1 cellular context compared by ENCODE assay signal in the genomic region with DNA sequence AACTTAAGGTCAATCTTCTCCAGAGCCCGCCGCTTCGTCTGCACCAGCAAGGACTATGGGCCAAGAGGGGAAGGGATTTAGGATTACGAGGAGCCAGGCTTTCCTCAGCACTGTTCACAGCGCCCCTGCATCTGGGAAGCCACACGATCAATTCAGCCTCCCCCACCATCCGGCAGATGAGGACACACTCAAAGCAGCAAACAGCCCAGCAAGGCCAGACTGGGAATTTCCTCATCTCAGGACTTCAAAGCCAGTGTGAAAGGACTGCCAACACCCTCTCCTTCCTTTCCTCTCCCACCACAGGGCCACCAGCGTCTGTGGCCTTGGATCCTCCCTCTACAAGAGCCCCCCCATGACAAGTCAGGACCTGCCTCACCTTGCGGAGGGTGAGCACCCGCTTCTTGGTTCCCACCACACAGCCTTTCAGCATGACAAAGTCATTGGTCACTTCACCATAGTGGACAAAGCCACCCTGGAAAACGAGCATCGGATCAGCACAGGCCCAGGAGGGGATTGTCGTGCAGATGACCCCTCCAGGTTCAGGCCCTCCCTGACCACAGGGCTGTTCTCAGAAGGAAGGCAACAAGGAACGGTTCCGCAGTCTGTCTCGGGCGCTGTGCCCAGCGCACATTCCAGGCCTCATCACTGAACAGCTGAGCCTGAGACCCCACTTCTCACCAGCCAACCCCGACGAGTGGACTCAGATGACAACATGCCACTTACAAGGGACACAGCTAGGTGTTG.
TF ChIP-seq lines count a peak whose summit lies in the region.

No MANE protein-coding gene starts in this region.

TF ChIP-seq in endothelial cell of umbilical vein, 7 proteins besides CTCF, POLR2A, EP300 and RAD21:
- TF ChIP-seq JUN (IDR thresholded peaks at IDR 0.05; ENCODE audit: borderline replicate concordance, insufficient read depth, insufficient read length, low read depth), result no peak
- peak; percentile 23 for TF ChIP-seq POLR2AphosphoS5 (IDR thresholded peaks at IDR 0.05; ENCODE audit: insufficient read depth, low read depth, low read length)
- no peak for TF ChIP-seq GATA2 (IDR thresholded peaks at IDR 0.05; ENCODE audit: insufficient read depth, insufficient read length, low read depth, low read length)
- no peak for TF ChIP-seq EZH2 (IDR thresholded peaks at IDR 0.05; ENCODE audit: borderline replicate concordance, low read depth, low read length, severe bottlenecking)
- TF ChIP-seq, protein P1, sequence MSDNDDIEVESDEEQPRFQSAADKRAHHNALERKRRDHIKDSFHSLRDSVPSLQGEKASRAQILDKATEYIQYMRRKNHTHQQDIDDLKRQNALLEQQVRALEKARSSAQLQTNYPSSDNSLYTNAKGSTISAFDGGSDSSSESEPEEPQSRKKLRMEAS (IDR thresholded peaks at IDR 0.05; ENCODE audit: insufficient read depth, insufficient read length), result no peak
- TF ChIP-seq MYC (IDR thresholded peaks at IDR 0.05; ENCODE audit: low read depth, low read length), result no peak
- TF ChIP-seq FOS (IDR thresholded peaks at IDR 0.05; ENCODE audit: borderline replicate concordance, insufficient read depth, low read length), result no peak
TF ChIP-seq in endothelial cell of umbilical vein: peak in this region for 1.
